Comparison of ENCODE assay signal across 12 cellular contexts in genomic region chr3:58998476-58999117, GRCh38. TPM values are rescaled to one million over a fixed set of nuclear protein-coding genes. Genes with fewer than 3 reads are reported as not detected.
DNase-seq lines count a peak whose midpoint lies in the region; ATAC-seq, FAIRE-seq and TF ChIP-seq lines count a peak whose summit lies in the region.
"Had no signal": no experiment of that assay in that cellular context is flagged by ENCODE, and none has a peak within 500 bp of the region (broad histone marks: within the 10 kb centered on the region; RNA-seq: fewer than 3 reads in every experiment).

No MANE protein-coding gene starts in this region.

- no peaks in the 10 kb centered on the region for H3K4me1 ChIP-seq in small intestine (ENCODE audit: control insufficient read depth in 2 of 2, insufficient read depth in 1 of 2, low read depth in 1 of 2, low read length in 1 of 2)
- H3K4me1 ChIP-seq: gastroesophageal sphincter had no signal

- intact Hi-C loops in activated CD4-positive, alpha-beta memory T cell treated with anti-CD3 and anti-CD28 coated beads for 36 hours (cut with micrococcal nuclease), result loop anchor here (1.0 to 10.0 kb wide), 2 partner anchors 52 to 206 kb away; partner anchors contain the start of gene CFAP20DC

- peak; percentile 92 for DNase-seq in AG20443 (ENCODE audit: low spot score)
- peak; percentile 50 for DNase-seq in activated CD4-positive, alpha-beta memory T cell treated with anti-CD3 and anti-CD28 coated beads for 36 hours
- DNase-seq in kidney epithelial cell (ENCODE audit: low read depth), result peak; percentile 94
- DNase-seq in NCI-H1048 (lab: John Stamatoyannopoulos, UW), result no peak
- no peak for DNase-seq in GM10248 (ENCODE audit: extremely low spot score)
- DNase-seq in small intestine, result no peak
- DNase-seq: activated CD4-positive, CD25-positive, alpha-beta regulatory T cell; KBM-7 had no signal

- H3K4me3 ChIP-seq in kidney epithelial cell (ENCODE audit: low read depth, low read length), result no peak overlapping the region
- no peak overlapping the region for H3K4me3 ChIP-seq in small intestine (ENCODE audit: low read depth in 1 of 2, low read length in 2 of 2)
- H3K4me3 ChIP-seq: gastroesophageal sphincter had no signal

- no peak for TF ChIP-seq CTCF in kidney epithelial cell (IDR thresholded peaks at IDR 0.05; ENCODE audit: insufficient read depth, low read length, poor library complexity, severe bottlenecking)
- TF ChIP-seq CTCF in GM10248 (IDR thresholded peaks at IDR 0.05; ENCODE audit: control extremely low read depth, extremely low read depth, low read depth, missing control alignments), result no peak

- H3K27ac Mint-ChIP-seq in activated CD4-positive, alpha-beta memory T cell treated with anti-CD3 and anti-CD28 coated beads for 36 hours, result no peak overlapping the region

- H3K36me3 Mint-ChIP-seq in activated CD4-positive, alpha-beta memory T cell treated with anti-CD3 and anti-CD28 coated beads for 36 hours, result no peaks in the 10 kb centered on the region

- POLR2A ChIA-PET in activated CD4-positive, alpha-beta memory T cell treated with anti-CD3 and anti-CD28 coated beads for 36 hours (lab: Charles Lee), result interaction anchor here (0.6 to 0.7 kb wide), 2 partner anchors 51 to 719 kb away, joined by 3 read pairs; partner anchors contain the start of gene CFAP20DC
- POLR2A ChIA-PET in GM10248 (lab: Yijun Ruan, JAX), result no interaction called here

- H3K27ac ChIP-seq in small intestine (ENCODE audit: low read depth in 1 of 2, low read length in 1 of 2), result no peak overlapping the region
- H3K27ac ChIP-seq: gastroesophageal sphincter had no signal

- no peaks in the 10 kb centered on the region for H3K9me3 Mint-ChIP-seq in activated CD4-positive, alpha-beta memory T cell treated with anti-CD3 and anti-CD28 coated beads for 36 hours

- ATAC-seq in HG02798 (IDR thresholded peaks at IDR 0.05; ENCODE audit: poor library complexity, unreplicated experiment) (peak; percentile 68), HG02642 (IDR thresholded peaks at IDR 0.05; ENCODE audit: poor library complexity, unreplicated experiment) (no peak)
- ATAC-seq: gastroesophageal sphincter had no signal

- FAIRE-seq in small intestine (lab: Jason Lieb, UNC), result no peak
- FAIRE-seq: GM18507 had no signal

- H3K9me3 ChIP-seq in small intestine (ENCODE audit: control insufficient read depth, low read depth), result no peaks in the 10 kb centered on the region
- H3K9me3 ChIP-seq: gastroesophageal sphincter had no signal

- CTCF ChIA-PET in activated CD4-positive, alpha-beta memory T cell treated with anti-CD3 and anti-CD28 coated beads for 36 hours (lab: Charles Lee), result interaction anchor here (0.8 to 2.7 kb wide), 2 partner anchors 54 to 358 kb away, joined by 3 to 14 read pairs; no protein-coding TSS in a partner anchor
- CTCF ChIA-PET in GM10248 (lab: Yijun Ruan, JAX), result interaction anchor here (1.1 to 1.5 kb wide), 2 partner anchors 19 to 54 kb away, joined by 5 to 6 read pairs; no protein-coding TSS in a partner anchor

- peaks cover 7% of the 10 kb centered on the region for H3K4me1 Mint-ChIP-seq in activated CD4-positive, alpha-beta memory T cell treated with anti-CD3 and anti-CD28 coated beads for 36 hours (ENCODE audit: low read depth)

- H3K4me3 Mint-ChIP-seq in activated CD4-positive, alpha-beta memory T cell treated with anti-CD3 and anti-CD28 coated beads for 36 hours, result no peak overlapping the region

- H3K36me3 ChIP-seq in kidney epithelial cell (ENCODE audit: control insufficient read depth, insufficient read depth, low read length), result no peaks in the 10 kb centered on the region
- no peaks in the 10 kb centered on the region for H3K36me3 ChIP-seq in small intestine (ENCODE audit: control insufficient read depth in 2 of 2, insufficient read depth in 2 of 2, low read length in 2 of 2)
- H3K36me3 ChIP-seq: gastroesophageal sphincter had no signal

- peaks cover 1% of the 10 kb centered on the region for H3K27me3 Mint-ChIP-seq in activated CD4-positive, alpha-beta memory T cell treated with anti-CD3 and anti-CD28 coated beads for 36 hours

- 64 to 88% (median 72%) methylated on average over 4 of the region's 4 CpGs for WGBS in small intestine, 3 donors

- no peaks in the 10 kb centered on the region for H3K27me3 ChIP-seq in kidney epithelial cell (ENCODE audit: control insufficient read depth, insufficient read depth, low read length)
- H3K27me3 ChIP-seq in small intestine (ENCODE audit: control insufficient read depth in 2 of 2, insufficient read depth in 2 of 2, low read length in 2 of 2), result no peaks in the 10 kb centered on the region
- H3K27me3 ChIP-seq: gastroesophageal sphincter had no signal

RNA-seq across cellular contexts. Expression of gene CFAP20DC, which starts 51.2 kb away (rescaled TPM):
- total RNA-seq in activated CD4-positive, alpha-beta memory T cell treated with anti-CD3 and anti-CD28 coated beads for 36 hours, result 1 to 10 TPM; 2.4 to 2.5 TPM
- total RNA-seq in kidney epithelial cell, result 8.2 and 8.6 TPM in 2 replicates
- polyA plus RNA-seq in small intestine, result under 1 TPM in 1 of 3 donors, not detected in 2; 0.28 TPM

Comparison
In these comparisons a context has a peak if more than half of its experiments do, and no peak if none do; other contexts are left out.
1. DNase-seq: peak in AG20443 (single experiment), activated CD4-positive, alpha-beta memory T cell treated with anti-CD3 and anti-CD28 coated beads for 36 hours (single experiment) and kidney epithelial cell (single experiment); none in NCI-H1048 (single experiment), GM10248 (single experiment) and small intestine (single experiment).